Comparison of ENCODE assay signal across 20 cellular contexts in genomic region chr3:64167346-64167745, GRCh38. TPM values are rescaled to one million over a fixed set of nuclear protein-coding genes. Genes with fewer than 3 reads are reported as not detected.
DNase-seq lines count a peak whose midpoint lies in the region; ATAC-seq and TF ChIP-seq lines count a peak whose summit lies in the region.
"Had no signal": no experiment of that assay in that cellular context is flagged by ENCODE, and none has a peak within 500 bp of the region (broad histone marks: within the 10 kb centered on the region; RNA-seq: fewer than 3 reads in every experiment).

No MANE protein-coding gene starts in this region.

- no TSS peak for BruUV-seq in mammary epithelial cell (replicated peaks; lab: Mats Ljungman, UMichigan)

- DNase-seq in mammary epithelial cell (peak; percentile 64), esophagus muscularis mucosa (ENCODE audit: extremely low spot score) (no peak), left lung (no peak), smooth muscle cell (lab: John Stamatoyannopoulos, UW; ENCODE audit: unreplicated experiment) (no peak), MG63 (no peak), NCI-H2227 treated with DMSO at 0.1 percent for 48 hours (lab: John Stamatoyannopoulos, UW) (no peak), NCI-H1048 (lab: John Stamatoyannopoulos, UW) (no peak)
- DNase-seq in activated naive CD4-positive, alpha-beta T cell treated with anti-CD3 and anti-CD28 coated beads, Interleukin-2, amount 50 U/mL, for 16 hours = no peak
- DNase-seq: CD4-positive, alpha-beta memory T cell; DMS153; MV-4-11; NCI-H1417 treated with DMSO at 0.1 percent for 48 hours; NCI-H1930; NCI-H345; NCI-H524 treated with DMSO at 0.1 percent for 48 hours had no signal

- no peak overlapping the region for H3K4me3 ChIP-seq in mammary epithelial cell (replicated peaks in 1 of 3; ENCODE audit: insufficient read depth in 1 of 3, low read depth in 2 of 3, low read length in 3 of 3)
- no peak overlapping the region for H3K4me3 ChIP-seq in esophagus muscularis mucosa
- no peak overlapping the region for H3K4me3 ChIP-seq in left lung
- H3K4me3 ChIP-seq in smooth muscle cell = no peak overlapping the region
- H3K4me3 ChIP-seq in MG63 = no peak overlapping the region
- H3K4me3 ChIP-seq: BLaER1, GM23248, K562, SJCRH30 had no signal

- H3K9me3 ChIP-seq in mammary epithelial cell (replicated peaks; ENCODE audit: insufficient read depth, low read length) = no peaks in the 10 kb centered on the region
- no peaks in the 10 kb centered on the region for H3K9me3 ChIP-seq in esophagus muscularis mucosa
- H3K9me3 ChIP-seq in left lung = no peaks in the 10 kb centered on the region
- no peaks in the 10 kb centered on the region for H3K9me3 ChIP-seq in smooth muscle cell (replicated peaks; ENCODE audit: low read depth)
- no peaks in the 10 kb centered on the region for H3K9me3 ChIP-seq in MG63
- H3K9me3 ChIP-seq: BLaER1, SJCRH30 had no signal

- peaks cover 46% of the 10 kb centered on the region for H3K4me1 ChIP-seq in mammary epithelial cell (ENCODE audit: insufficient read depth, low read length)
- peaks cover 19 to 74% (median 55%) of the 10 kb centered on the region in 4 donors for H3K4me1 ChIP-seq in esophagus muscularis mucosa
- no peaks in the 10 kb centered on the region for H3K4me1 ChIP-seq in left lung
- H3K4me1 ChIP-seq in smooth muscle cell (ENCODE audit: low read depth) = peaks cover 11% of the 10 kb centered on the region
- H3K4me1 ChIP-seq: BLaER1, SJCRH30 had no signal

- no peak overlapping the region for H2AFZ ChIP-seq in mammary epithelial cell (ENCODE audit: low read depth, low read length)
- H2AFZ ChIP-seq in smooth muscle cell (ENCODE audit: low read depth) = no peak overlapping the region
- H2AFZ ChIP-seq: GM23248 had no signal

- ATAC-seq in left lung = peak; percentile 38
- ATAC-seq: K562 had no signal

- H3K4me2 ChIP-seq in mammary epithelial cell (ENCODE audit: insufficient read depth, low read depth, low read length) (peak overlapping the region; percentile 13), smooth muscle cell (no peak overlapping the region)
- H3K4me2 ChIP-seq: BLaER1 had no signal

- H3K79me2 ChIP-seq in mammary epithelial cell (ENCODE audit: insufficient read depth, low read length) (peaks cover 47% of the 10 kb centered on the region), smooth muscle cell (ENCODE audit: low read depth) (peaks cover 20% of the 10 kb centered on the region)

- H3K27me3 ChIP-seq in mammary epithelial cell (ENCODE audit: insufficient read depth, low read length) (no peaks in the 10 kb centered on the region), esophagus muscularis mucosa (no peaks in the 10 kb centered on the region), left lung (no peaks in the 10 kb centered on the region), smooth muscle cell (ENCODE audit: low read depth) (no peaks in the 10 kb centered on the region), MG63 (no peaks in the 10 kb centered on the region)
- H3K27me3 ChIP-seq: BLaER1, SJCRH30 had no signal

- 3% methylated on average over 4 of the region's 4 CpGs for WGBS in mammary epithelial cell (ENCODE audit: low coverage, missing lambda C conversion rate)
- 30% methylated on average over 4 of the region's 4 CpGs for WGBS in esophagus muscularis mucosa
- WGBS in smooth muscle cell (ENCODE audit: low lambda C conversion rate) = 92% methylated on average over 4 of the region's 4 CpGs

- H3K36me3 ChIP-seq in mammary epithelial cell (ENCODE audit: insufficient read depth, low read length) (peaks cover 6% of the 10 kb centered on the region), esophagus muscularis mucosa (no peaks in the 10 kb centered on the region), left lung (no peaks in the 10 kb centered on the region), smooth muscle cell (ENCODE audit: low read depth) (no peaks in the 10 kb centered on the region), MG63 (no peaks in the 10 kb centered on the region)
- H3K36me3 ChIP-seq: BLaER1, SJCRH30 had no signal

- H3K27ac ChIP-seq in mammary epithelial cell (ENCODE audit: insufficient read depth, low read depth, low read length) (peak overlapping the region; percentile 75), esophagus muscularis mucosa (replicated peaks in 1 of 4) (peak overlapping the region; percentile 46 to 71 (median 50)), left lung (no peak overlapping the region), smooth muscle cell (ENCODE audit: low read depth) (peak overlapping the region; percentile 6)
- H3K27ac ChIP-seq: BLaER1, GM23248, SJCRH30 had no signal

- in situ Hi-C loops in mammary epithelial cell (cut with MboI; ENCODE audit: low sequenced_read_pairs in 2 of 2) = no loop called here

- TF ChIP-seq CTCF in mammary epithelial cell (conservative IDR thresholded peaks at IDR 0.05 in 1 of 2, IDR thresholded peaks at IDR 0.05 in 1 of 2; ENCODE audit: extremely low read depth in 1 of 2, insufficient read depth in 1 of 2, low read depth in 1 of 2, low read length in 2 of 2) = no peak
- TF ChIP-seq CTCF in esophagus muscularis mucosa (IDR thresholded peaks at IDR 0.05) = no peak
- TF ChIP-seq CTCF in left lung (IDR thresholded peaks at IDR 0.05) = no peak
- no peak for TF ChIP-seq CTCF in smooth muscle cell (IDR thresholded peaks at IDR 0.05; ENCODE audit: borderline replicate concordance, insufficient read depth, poor library complexity, severe bottlenecking)

- CTCF ChIA-PET in mammary epithelial cell (lab: Charles Lee; ENCODE audit: low non-redundant PET) = no interaction called here

- dilution Hi-C loops in mammary epithelial cell (cut with HindIII; ENCODE audit: low sequenced_read_pairs) = no loop called here

- intact Hi-C loops in mammary epithelial cell (cut with micrococcal nuclease) = loop anchor here (2.0 kb wide), 1 partner anchor 23 kb away; no protein-coding TSS in a partner anchor
- intact Hi-C loops in esophagus muscularis mucosa (cut with DNase I) = loop anchor here (10.0 kb wide), 1 partner anchor 227 kb away; no protein-coding TSS in a partner anchor
- intact Hi-C loops in left lung (cut with DNase I) = no loop called here

- TF ChIP-seq EP300 in esophagus muscularis mucosa (IDR thresholded peaks at IDR 0.05) = no peak

- TF ChIP-seq POLR2A in esophagus muscularis mucosa (IDR thresholded peaks at IDR 0.05; ENCODE audit: low read depth) = no peak

- peak overlapping the region; percentile 5 for H3K9ac ChIP-seq in mammary epithelial cell (ENCODE audit: insufficient read depth, low read length)
- H3K9ac ChIP-seq in smooth muscle cell (ENCODE audit: low read depth) = no peak overlapping the region
- H3K9ac ChIP-seq: BLaER1, GM23248 had no signal

- H3F3A ChIP-seq in smooth muscle cell (ENCODE audit: low read depth) = no peaks in the 10 kb centered on the region

- no peaks in the 10 kb centered on the region for H4K20me1 ChIP-seq in mammary epithelial cell (ENCODE audit: insufficient read depth, low read length)
- peaks cover 34% of the 10 kb centered on the region for H4K20me1 ChIP-seq in smooth muscle cell (ENCODE audit: low read depth)
- H4K20me1 ChIP-seq: BLaER1 had no signal

RNA-seq across cellular contexts. Expression of gene PRICKLE2, which starts 57.9 kb away (rescaled TPM):
- 10 to 100 TPM; 23.2 to 50.5 TPM for total RNA-seq in mammary epithelial cell
- 8.6 TPM for polyA plus RNA-seq in mammary epithelial cell
- 50.8 TPM for polyA minus RNA-seq in mammary epithelial cell
- total RNA-seq in esophagus muscularis mucosa = 10 to 100 TPM; 71.8 to 99.9 (median 84.4) TPM
- 10 to 100 TPM; 34.5 to 36.7 TPM for total RNA-seq in left lung
- total RNA-seq in smooth muscle cell = 49.9 and 68.9 TPM in 2 replicates
- polyA plus RNA-seq in smooth muscle cell = 7.8 and 13.3 TPM in 2 replicates
- 0.40 TPM in 1 of 2 replicates, not detected in the other for total RNA-seq in MG63 (2014; rRNA removed; shearing (Covaris generic); ENCODE audit: low replicate concordance)
- total RNA-seq: A673; CD4-positive, alpha-beta memory T cell had no signal
- polyA plus RNA-seq: CD4-positive, alpha-beta memory T cell; K562 had no signal

Comparison
In these comparisons a context has a peak if more than half of its experiments do, and no peak if none do; other contexts are left out.
1. H3K27ac ChIP-seq: peak in mammary epithelial cell (single experiment), esophagus muscularis mucosa (4 of 4) and smooth muscle cell (single experiment); none in left lung (0 of 2).
2. RNA of gene PRICKLE2, which starts 57.9 kb away (total RNA-seq): 71.8 to 99.9 TPM in esophagus muscularis mucosa, 23.2 to 50.5 TPM in mammary epithelial cell, 49.9 to 68.9 TPM in smooth muscle cell and 34.5 to 36.7 TPM in left lung; 0.40 TPM in MG63; every median in the first group is over 10 times any median in the second.
3. intact Hi-C loops: an anchor here in mammary epithelial cell (2.0 kb wide) and esophagus muscularis mucosa (10.0 kb wide); none called in left lung.